In genomic region chr13:88824218-88824617, GRCh38 we compare ENCODE assay signal across 25 cellular contexts.
DNase-seq lines count a peak whose midpoint lies in the region; FAIRE-seq and TF ChIP-seq lines count a peak whose summit lies in the region.
"Had no signal": no experiment of that assay in that cellular context is flagged by ENCODE, and none has a peak within 500 bp of the region (broad histone marks: within the 10 kb centered on the region; RNA-seq: fewer than 3 reads in every experiment).

No MANE protein-coding gene starts in this region.

- no peak overlapping the region for H3K18ac ChIP-seq in H1 (ENCODE audit: extremely low read depth, low read length)
- no peak overlapping the region for H3K18ac ChIP-seq in mesenchymal stem cell (ENCODE audit: low read depth in 1 of 2, low read length in 2 of 2)

- no peak overlapping the region for H4K8ac ChIP-seq in H1 (ENCODE audit: extremely low read depth, insufficient read depth, low read length)
- no peak overlapping the region for H4K8ac ChIP-seq in mesenchymal stem cell (ENCODE audit: low read length)

- no peak for TF ChIP-seq POLR2A in H1 (IDR thresholded peaks at IDR 0.05; ENCODE audit: control extremely low read depth in 1 of 2, low read depth in 2 of 2, low read length in 2 of 2)

- DNase-seq in Karpas-422 (no peak), H1 (ENCODE audit: low read depth in 1 of 2, low spot score in 2 of 2) (no peak), smooth muscle cell (lab: John Stamatoyannopoulos, UW; ENCODE audit: unreplicated experiment) (no peak), mesenchymal stem cell (no peak)
- no peak for DNase-seq in effector memory CD4-positive, alpha-beta T cell
- DNase-seq in activated CD4-positive, alpha-beta T cell treated with anti-CD3 and anti-CD28 coated beads, Interleukin-2, amount 50 U/mL, for 48 hours = no peak
- DNase-seq: 8988T; ACHN; BE2C; C1 segment of cervical spinal cord; CD4-positive, alpha-beta memory T cell; CD4-positive, CD25-positive, alpha-beta regulatory T cell; CD8-positive, alpha-beta memory T cell; COR-L47; DMS 273 treated with DMSO at 0.1 percent for 48 hours; DMS153; DMS53; DMS79; DND-41; EL; GDM1 had no signal

- H3K9me3 ChIP-seq in Karpas-422 (ENCODE audit: low read length) (peaks cover 2% of the 10 kb centered on the region), OCI-LY3 (ENCODE audit: insufficient read depth, low read length) (no peaks in the 10 kb centered on the region), H1 (ENCODE audit: insufficient read depth in 2 of 2, low read depth in 1 of 2, low read length in 1 of 2) (no peaks in the 10 kb centered on the region), smooth muscle cell (replicated peaks; ENCODE audit: low read depth) (peaks cover 5% of the 10 kb centered on the region), mesenchymal stem cell (ENCODE audit: control insufficient read depth, low read length) (peaks cover 10% of the 10 kb centered on the region)
- no peaks in the 10 kb centered on the region for H3K9me3 ChIP-seq in effector memory CD4-positive, alpha-beta T cell (ENCODE audit: control insufficient read depth, low read length)
- H3K9me3 ChIP-seq: BE2C, BLaER1 had no signal

- no peak overlapping the region for H2AK5ac ChIP-seq in H1 (ENCODE audit: low read depth, low read length)
- H2AK5ac ChIP-seq in mesenchymal stem cell (ENCODE audit: low read length, severe bottlenecking) = no peak overlapping the region

- H3F3A ChIP-seq in smooth muscle cell (ENCODE audit: low read depth) = no peaks in the 10 kb centered on the region

- H3K9ac ChIP-seq in Karpas-422 (ENCODE audit: low read length) (no peak overlapping the region), OCI-LY3 (ENCODE audit: low read length) (no peak overlapping the region), H1 (replicated peaks in 1 of 4; ENCODE audit: extremely low read depth in 1 of 4, low read depth in 3 of 4, low read length in 3 of 4) (no peak overlapping the region), smooth muscle cell (ENCODE audit: low read depth) (no peak overlapping the region), mesenchymal stem cell (ENCODE audit: low read length) (no peak overlapping the region)
- H3K9ac ChIP-seq: BLaER1 had no signal

- no peak overlapping the region for H3K56ac ChIP-seq in H1 (replicated peaks; ENCODE audit: insufficient read length, low read depth, low read length)

- CTCF ChIA-PET in H1 (lab: Charles Lee; ENCODE audit: partially characterized antibody) = interaction anchor here (1.1 kb wide), 1 partner anchor 358 kb away, joined by 3 read pairs; no protein-coding TSS in a partner anchor

- H4K20me1 ChIP-seq in Karpas-422 (ENCODE audit: insufficient read depth, low read depth, low read length) (no peaks in the 10 kb centered on the region), OCI-LY3 (ENCODE audit: insufficient read depth, low read length) (no peaks in the 10 kb centered on the region), H1 (replicated peaks in 1 of 2; ENCODE audit: control insufficient read depth in 1 of 2, insufficient read depth in 2 of 2, low read length in 2 of 2) (no peaks in the 10 kb centered on the region), smooth muscle cell (ENCODE audit: low read depth) (no peaks in the 10 kb centered on the region)
- H4K20me1 ChIP-seq: BLaER1 had no signal

- H3K9me2 ChIP-seq in Karpas-422 (replicated peaks; ENCODE audit: insufficient read depth, low read length) = no peaks in the 10 kb centered on the region

- FAIRE-seq in H1 (lab: Jason Lieb, UNC) = no peak
- FAIRE-seq: GM12891, GM19239 had no signal

- TF ChIP-seq CTCF in OCI-LY3 (IDR thresholded peaks at IDR 0.05; ENCODE audit: low read depth, low read length) = no peak
- TF ChIP-seq CTCF in H1 (IDR thresholded peaks at IDR 0.05; ENCODE audit: control extremely low read depth in 1 of 3, insufficient read depth in 1 of 3, low read depth in 1 of 3, low read length in 3 of 3) = no peak
- TF ChIP-seq CTCF in smooth muscle cell (IDR thresholded peaks at IDR 0.05; ENCODE audit: borderline replicate concordance, insufficient read depth, poor library complexity, severe bottlenecking) = no peak

- no peak overlapping the region for H2BK20ac ChIP-seq in H1 (ENCODE audit: low read length)

- no peaks in the 10 kb centered on the region for H3K23me2 ChIP-seq in H1 (ENCODE audit: low read depth, low read length)

- peaks cover 2% of the 10 kb centered on the region; the same call in 1 of the 2 replicates for H3K4me1 ChIP-seq in Karpas-422 (ENCODE audit: low read length)
- H3K4me1 ChIP-seq in OCI-LY3 (ENCODE audit: low read length) = no peaks in the 10 kb centered on the region
- H3K4me1 ChIP-seq in H1 (replicated peaks in 1 of 4; ENCODE audit: control insufficient read depth in 3 of 4, insufficient read depth in 4 of 4, low read length in 3 of 4) = no peaks in the 10 kb centered on the region
- no peaks in the 10 kb centered on the region for H3K4me1 ChIP-seq in smooth muscle cell (ENCODE audit: low read depth)
- H3K4me1 ChIP-seq in mesenchymal stem cell (ENCODE audit: control insufficient read depth, insufficient read depth, low read depth, low read length) = no peaks in the 10 kb centered on the region
- H3K4me1 ChIP-seq in effector memory CD4-positive, alpha-beta T cell (ENCODE audit: control insufficient read depth, insufficient read depth, low read length, poor library complexity, severe bottlenecking) = no peaks in the 10 kb centered on the region
- H3K4me1 ChIP-seq: BE2C, BLaER1 had no signal

- H2BK5ac ChIP-seq in H1 (ENCODE audit: low read depth, low read length) (no peak overlapping the region), mesenchymal stem cell (ENCODE audit: low read depth, low read length, poor library complexity, severe bottlenecking) (no peak overlapping the region)

- no peaks in the 10 kb centered on the region for H3K27me3 ChIP-seq in Karpas-422 (ENCODE audit: low read length)
- no peaks in the 10 kb centered on the region for H3K27me3 ChIP-seq in OCI-LY3 (ENCODE audit: low read depth, low read length)
- no peaks in the 10 kb centered on the region for H3K27me3 ChIP-seq in H1 (replicated peaks in 1 of 4; ENCODE audit: control insufficient read depth in 3 of 4, extremely low read depth in 1 of 4, insufficient read depth in 3 of 4, low read length in 3 of 4)
- H3K27me3 ChIP-seq in smooth muscle cell (ENCODE audit: low read depth) = no peaks in the 10 kb centered on the region
- no peaks in the 10 kb centered on the region for H3K27me3 ChIP-seq in mesenchymal stem cell (ENCODE audit: control insufficient read depth in 1 of 2, insufficient read depth in 1 of 2, low read length in 2 of 2)
- H3K27me3 ChIP-seq in effector memory CD4-positive, alpha-beta T cell (replicated peaks; ENCODE audit: control insufficient read depth, insufficient read depth, low read length, poor library complexity, severe bottlenecking) = no peaks in the 10 kb centered on the region
- H3K27me3 ChIP-seq: BE2C, BLaER1 had no signal

- no peak overlapping the region for H4K91ac ChIP-seq in H1 (replicated peaks; ENCODE audit: insufficient read length, low read length)
- no peak overlapping the region for H4K91ac ChIP-seq in mesenchymal stem cell (ENCODE audit: low read length)

- H3K36me3 ChIP-seq in Karpas-422 (ENCODE audit: insufficient read depth, low read length) (no peaks in the 10 kb centered on the region), OCI-LY3 (replicated peaks; ENCODE audit: low read depth, low read length) (no peaks in the 10 kb centered on the region), H1 (ENCODE audit: control insufficient read depth in 2 of 4, insufficient read depth in 4 of 4, low read length in 3 of 4) (no peaks in the 10 kb centered on the region), smooth muscle cell (ENCODE audit: low read depth) (no peaks in the 10 kb centered on the region), mesenchymal stem cell (ENCODE audit: control insufficient read depth in 1 of 2, insufficient read depth in 2 of 2, low read depth in 1 of 2, low read length in 2 of 2) (no peaks in the 10 kb centered on the region)
- no peaks in the 10 kb centered on the region for H3K36me3 ChIP-seq in effector memory CD4-positive, alpha-beta T cell (ENCODE audit: control insufficient read depth, insufficient read depth, low read length)
- H3K36me3 ChIP-seq: BE2C, BLaER1 had no signal

- no peaks in the 10 kb centered on the region for H3K79me2 ChIP-seq in Karpas-422 (ENCODE audit: low read length)
- no peaks in the 10 kb centered on the region for H3K79me2 ChIP-seq in OCI-LY3 (ENCODE audit: low read length)
- no peaks in the 10 kb centered on the region for H3K79me2 ChIP-seq in H1 (ENCODE audit: control insufficient read depth in 1 of 2, insufficient read depth in 2 of 2, low read length in 2 of 2)
- no peaks in the 10 kb centered on the region for H3K79me2 ChIP-seq in smooth muscle cell (ENCODE audit: low read depth)

- H3K14ac ChIP-seq in H1 (ENCODE audit: insufficient read length) (no peak overlapping the region), mesenchymal stem cell (ENCODE audit: low read length in 2 of 2) (no peak overlapping the region)

- no peak overlapping the region for H2BK120ac ChIP-seq in H1 (replicated peaks; ENCODE audit: low read depth, low read length)
- H2BK120ac ChIP-seq in mesenchymal stem cell (ENCODE audit: low read depth, low read length) = no peak overlapping the region

- TF ChIP-seq RAD21 in H1 (IDR thresholded peaks at IDR 0.05 in 1 of 2, conservative IDR thresholded peaks at IDR 0.05 in 1 of 2; ENCODE audit: low read depth in 2 of 2, low read length in 2 of 2) = no peak

- H3K4me3 ChIP-seq in Karpas-422 (ENCODE audit: low read length) = no peak overlapping the region
- no peak overlapping the region for H3K4me3 ChIP-seq in OCI-LY3 (ENCODE audit: low read length)
- no peak overlapping the region for H3K4me3 ChIP-seq in H1 (ENCODE audit: extremely low read depth in 1 of 4, insufficient read depth in 2 of 4, low read depth in 3 of 4, low read length in 4 of 4)
- no peak overlapping the region for H3K4me3 ChIP-seq in smooth muscle cell
- no peak overlapping the region for H3K4me3 ChIP-seq in mesenchymal stem cell (ENCODE audit: insufficient read depth in 1 of 2, low read depth in 1 of 2, low read length in 2 of 2)
- no peak overlapping the region for H3K4me3 ChIP-seq in effector memory CD4-positive, alpha-beta T cell (ENCODE audit: insufficient read depth, low read depth, low read length, poor library complexity, severe bottlenecking)
- H3K4me3 ChIP-seq: BLaER1 had no signal

- H4K5ac ChIP-seq in H1 (ENCODE audit: insufficient read length, low read depth, low read length) = no peak overlapping the region

- POLR2A ChIA-PET in H1 (lab: Charles Lee; ENCODE audit: partially characterized antibody) = no interaction called here

- no peaks in the 10 kb centered on the region for H3K79me1 ChIP-seq in H1 (ENCODE audit: low read depth, low read length)
- no peaks in the 10 kb centered on the region for H3K79me1 ChIP-seq in mesenchymal stem cell (replicated peaks; ENCODE audit: low read length, poor library complexity, severe bottlenecking)

- H2BK15ac ChIP-seq in H1 (ENCODE audit: low read length) (no peak overlapping the region), mesenchymal stem cell (ENCODE audit: low read depth, poor library complexity, severe bottlenecking) (no peak overlapping the region)

- H3K4ac ChIP-seq in H1 (replicated peaks; ENCODE audit: insufficient read length, low read depth, low read length) (no peak overlapping the region), mesenchymal stem cell (ENCODE audit: low read depth in 1 of 2, low read length in 2 of 2) (no peak overlapping the region)

- H2BK12ac ChIP-seq in H1 (ENCODE audit: low read depth, low read length) (no peak overlapping the region), mesenchymal stem cell (ENCODE audit: low read length in 2 of 2) (no peak overlapping the region)

- TF ChIP-seq EP300 in H1 (IDR thresholded peaks at IDR 0.05; ENCODE audit: borderline replicate concordance in 1 of 2, low read depth in 2 of 2, low read length in 2 of 2) = no peak

- H3K4me2 ChIP-seq in Karpas-422 (ENCODE audit: low read depth, low read length, poor library complexity, severe bottlenecking) (peak overlapping the region; percentile 12), OCI-LY3 (ENCODE audit: low read length) (no peak overlapping the region), H1 (ENCODE audit: insufficient read depth in 1 of 2, low read depth in 2 of 2, low read length in 2 of 2) (no peak overlapping the region), smooth muscle cell (no peak overlapping the region), mesenchymal stem cell (ENCODE audit: low read length, poor library complexity, severe bottlenecking) (no peak overlapping the region)
- H3K4me2 ChIP-seq: BLaER1 had no signal

- H3K27ac ChIP-seq in Karpas-422 (ENCODE audit: low read length) (no peak overlapping the region), OCI-LY3 (ENCODE audit: low read length) (no peak overlapping the region), H1 (ENCODE audit: low read depth, low read length) (no peak overlapping the region), smooth muscle cell (ENCODE audit: low read depth) (no peak overlapping the region), mesenchymal stem cell (ENCODE audit: low read length, poor library complexity, severe bottlenecking) (no peak overlapping the region)
- H3K27ac ChIP-seq in effector memory CD4-positive, alpha-beta T cell (ENCODE audit: insufficient read depth, low read length, poor library complexity, severe bottlenecking) = no peak overlapping the region
- H3K27ac ChIP-seq: BLaER1 had no signal

- H2AFZ ChIP-seq in Karpas-422 (ENCODE audit: low read length) (peak overlapping the region; percentile 98), OCI-LY3 (ENCODE audit: low read depth, low read length) (0 out of 2 replicates have a peak overlapping the region, but pooled peaks have one; percentile 28), H1 (ENCODE audit: low read length) (0 out of 2 replicates have a peak overlapping the region, but pooled peaks have one; percentile 81), smooth muscle cell (ENCODE audit: low read depth) (peak overlapping the region; percentile 49), mesenchymal stem cell (ENCODE audit: low read depth, low read length) (no peak overlapping the region)

- WGBS in H1 (ENCODE audit: extremely low coverage in 1 of 2, insufficient coverage in 1 of 2, insufficient read length in 1 of 2, insufficient replicate concordance in 2 of 2, low coverage in 1 of 2, low lambda C conversion rate in 2 of 2, missing lambda C conversion rate in 1 of 2), 2 experiments = 86% methylated on average over 4 of the region's 4 CpGs; no CpG with 5 or more reads in 1 of the 2 experiments
- 93% methylated on average over 4 of the region's 4 CpGs for WGBS in smooth muscle cell (ENCODE audit: low lambda C conversion rate)
- WGBS in mesenchymal stem cell = 75% methylated on average over 1 of the region's 4 CpGs

- H3K23ac ChIP-seq in H1 (ENCODE audit: insufficient read length) (no peak overlapping the region), mesenchymal stem cell (ENCODE audit: low read length in 2 of 2) (no peak overlapping the region)
